1 cellular context compared by ENCODE assay signal in genomic region chr17:17032131-17032692, GRCh38.
A peak's percentile ranks its signal among the peaks of the same experiment; 100 is the strongest.
TF ChIP-seq lines count a peak whose summit lies in the region.

No MANE protein-coding gene starts in this region.

TF ChIP-seq in HepG2, 621 proteins besides CTCF, POLR2A, EP300 and RAD21 (continued from another document):
- TF ChIP-seq ONECUT2 (CRISPR knock-in tag; IDR thresholded peaks at IDR 0.05) (no peak), ZNF773 (CRISPR knock-in tag; IDR thresholded peaks at IDR 0.05; ENCODE audit: borderline replicate concordance) (no peak), ZSCAN9 (CRISPR knock-in tag; IDR thresholded peaks at IDR 0.05; ENCODE audit: borderline replicate concordance) (0 out of 2 replicates have a peak, but pooled peaks have one; percentile 23), ZNF460 (CRISPR knock-in tag; IDR thresholded peaks at IDR 0.05; ENCODE audit: borderline replicate concordance) (no peak), ZNF225 (CRISPR knock-in tag; IDR thresholded peaks at IDR 0.05) (0 out of 2 replicates have a peak, but pooled peaks have one; percentile 54), JDP2 (CRISPR knock-in tag; IDR thresholded peaks at IDR 0.05; ENCODE audit: borderline replicate concordance) (no peak), POGK (CRISPR knock-in tag; conservative IDR thresholded peaks at IDR 0.05) (0 out of 2 replicates have a peak, but pooled peaks have one; percentile 13), ZNF598 (CRISPR knock-in tag; IDR thresholded peaks at IDR 0.05; ENCODE audit: borderline replicate concordance) (peak; percentile 66; the same call in 1 of the 2 replicates), SKI (IDR thresholded peaks at IDR 0.05; ENCODE audit: partially characterized antibody) (peak; percentile 55), ZNF569 (CRISPR knock-in tag; IDR thresholded peaks at IDR 0.05; ENCODE audit: borderline replicate concordance) (no peak), CBX1 (IDR thresholded peaks at IDR 0.05; ENCODE audit: low read depth) (no peak), JUN (CRISPR knock-in tag; IDR thresholded peaks at IDR 0.05) (no peak), THAP9 (CRISPR knock-in tag; IDR thresholded peaks at IDR 0.05; ENCODE audit: borderline replicate concordance) (peak; percentile 50; the same call in 1 of the 2 replicates), GFI1 (CRISPR knock-in tag; IDR thresholded peaks at IDR 0.05; ENCODE audit: borderline replicate concordance) (0 out of 2 replicates have a peak, but pooled peaks have one; percentile 35), ZFX (CRISPR knock-in tag; IDR thresholded peaks at IDR 0.05; ENCODE audit: low read depth) (peak; percentile 93), ZNF770 (CRISPR knock-in tag; IDR thresholded peaks at IDR 0.05) (peak; percentile 48; the same call in 1 of the 2 replicates), ZNF292 (CRISPR knock-in tag; IDR thresholded peaks at IDR 0.05; ENCODE audit: borderline replicate concordance, low read depth) (peak; percentile 80), RFXAP (CRISPR knock-in tag; IDR thresholded peaks at IDR 0.05; ENCODE audit: borderline replicate concordance) (no peak)
- TF ChIP-seq, protein P1, sequence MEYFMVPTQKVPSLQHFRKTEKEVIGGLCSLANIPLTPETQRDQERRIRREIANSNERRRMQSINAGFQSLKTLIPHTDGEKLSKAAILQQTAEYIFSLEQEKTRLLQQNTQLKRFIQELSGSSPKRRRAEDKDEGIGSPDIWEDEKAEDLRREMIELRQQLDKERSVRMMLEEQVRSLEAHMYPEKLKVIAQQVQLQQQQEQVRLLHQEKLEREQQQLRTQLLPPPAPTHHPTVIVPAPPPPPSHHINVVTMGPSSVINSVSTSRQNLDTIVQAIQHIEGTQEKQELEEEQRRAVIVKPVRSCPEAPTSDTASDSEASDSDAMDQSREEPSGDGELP (IDR thresholded peaks at IDR 0.05; ENCODE audit: borderline replicate concordance, low read depth) = peak; percentile 86; the same call in 1 of the 2 replicates
